ENCODE assay signal across 1 cellular context in the genomic region with DNA sequence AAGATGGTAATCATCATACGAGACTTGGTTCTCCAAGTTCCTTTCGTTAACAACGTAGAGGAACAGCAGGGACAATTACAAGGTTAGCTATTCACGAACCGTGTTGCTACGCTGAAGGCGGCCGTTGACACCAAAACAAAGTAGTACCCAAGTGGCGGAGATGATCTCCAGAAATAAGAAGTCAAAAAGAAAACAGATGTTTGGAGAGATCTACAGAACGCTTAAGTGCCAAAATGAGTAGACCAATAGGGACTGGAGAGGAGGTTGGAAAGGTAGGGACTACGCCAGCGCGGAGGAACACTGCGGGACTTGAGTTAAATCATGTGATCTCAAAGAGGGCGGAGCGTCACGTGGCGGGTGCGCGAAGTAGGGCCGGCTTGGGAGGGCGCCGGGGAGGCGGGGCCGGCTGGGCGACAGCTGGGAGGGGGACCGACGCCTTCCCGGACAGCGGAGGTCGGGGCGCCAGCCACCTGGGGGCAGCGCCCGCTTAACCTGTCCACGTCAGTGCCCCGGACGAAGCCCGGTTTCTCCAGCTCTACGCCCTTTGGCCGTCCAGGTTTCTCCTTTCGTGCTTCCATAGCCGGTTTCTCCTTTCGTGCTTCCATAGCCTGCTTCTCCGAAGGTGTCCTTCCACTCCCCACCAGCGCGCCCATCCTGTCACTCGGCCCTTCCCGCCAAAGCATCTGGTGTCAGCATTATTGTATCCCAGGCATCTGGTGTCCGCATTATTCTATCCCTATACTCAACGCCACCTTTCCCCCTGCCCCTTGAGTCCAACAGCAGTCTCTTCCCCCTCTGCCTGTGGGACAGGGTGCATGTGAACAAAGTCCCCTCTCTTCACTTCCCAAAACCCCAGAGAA.
TF ChIP-seq lines count a peak whose summit lies in the region.

No MANE protein-coding gene starts in this region.

TF ChIP-seq in IMR-90, 13 proteins besides CTCF, POLR2A, EP300 and RAD21:
- TF ChIP-seq FOS (IDR thresholded peaks at IDR 0.05; ENCODE audit: low read depth, low read length) (peak; percentile 34; the same call in 1 of the 2 replicates), MAZ (IDR thresholded peaks at IDR 0.05; ENCODE audit: borderline replicate concordance, low read depth, low read length) (peak; percentile 89), NFE2L2 (IDR thresholded peaks at IDR 0.05; ENCODE audit: low read depth, low read length) (no peak), MXI1 (IDR thresholded peaks at IDR 0.05; ENCODE audit: borderline replicate concordance, low read depth, low read length) (peak; percentile 82; the same call in 1 of the 2 replicates), BHLHE40 (IDR thresholded peaks at IDR 0.05; ENCODE audit: low read depth, low read length) (peak; percentile 92), MAFK (IDR thresholded peaks at IDR 0.05; ENCODE audit: low read depth, low read length) (no peak)
- TF ChIP-seq, protein P1, sequence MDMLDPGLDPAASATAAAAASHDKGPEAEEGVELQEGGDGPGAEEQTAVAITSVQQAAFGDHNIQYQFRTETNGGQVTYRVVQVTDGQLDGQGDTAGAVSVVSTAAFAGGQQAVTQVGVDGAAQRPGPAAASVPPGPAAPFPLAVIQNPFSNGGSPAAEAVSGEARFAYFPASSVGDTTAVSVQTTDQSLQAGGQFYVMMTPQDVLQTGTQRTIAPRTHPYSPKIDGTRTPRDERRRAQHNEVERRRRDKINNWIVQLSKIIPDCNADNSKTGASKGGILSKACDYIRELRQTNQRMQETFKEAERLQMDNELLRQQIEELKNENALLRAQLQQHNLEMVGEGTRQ (IDR thresholded peaks at IDR 0.05; ENCODE audit: low read depth, low read length): peak; percentile 99
TF ChIP-seq in IMR-90: peak in this region for 5.
